In the genomic region with DNA sequence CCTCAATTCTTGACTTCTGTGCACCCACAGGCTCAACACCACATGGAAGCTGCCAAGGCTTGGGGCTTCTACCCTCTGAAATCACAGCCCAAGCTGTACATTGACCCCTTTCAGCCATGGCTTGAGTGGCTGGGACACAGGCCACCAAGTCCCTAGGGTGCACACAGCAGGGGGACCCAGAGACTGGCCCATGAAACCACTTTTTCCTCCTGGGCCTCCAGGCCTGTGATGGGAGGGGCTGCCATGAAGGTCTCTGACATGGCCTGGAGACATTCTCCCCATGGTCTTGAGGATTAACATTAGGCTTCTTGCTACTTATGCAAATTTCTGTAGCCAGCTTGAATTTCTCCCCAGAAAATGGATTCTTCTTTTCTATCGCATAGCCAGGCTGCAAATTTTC, we compare ENCODE assay signal across 10 cellular contexts. TPM values are rescaled to one million over a fixed set of nuclear protein-coding genes. Genes with fewer than 3 reads are reported as not detected.
"Had no signal": no experiment of that assay in that cellular context is flagged by ENCODE, and none has a peak within 500 bp of the region (broad histone marks: within the 10 kb centered on the region; RNA-seq: fewer than 3 reads in every experiment).

No MANE protein-coding gene starts in this region.

RNA-seq across cellular contexts. Expression of gene BMP7, which starts 26.7 kb away (rescaled TPM):
- total RNA-seq: activated naive CD4-positive, alpha-beta T cell treated with anti-CD3 and anti-CD28 coated beads for 36 hours; activated naive CD4-positive, alpha-beta T cell treated with anti-CD3 and anti-CD28 coated beads, Interleukin-2, amount 50 U/mL, for 72 hours; activated naive CD8-positive, alpha-beta T cell treated with anti-CD3 and anti-CD28 coated beads for 36 hours; activated naive CD8-positive, alpha-beta T cell treated with anti-CD3 and anti-CD28 coated beads, Interleukin-2, amount 10 ng/mL, durations not matched to agents 7 days and 5 days; activated T-helper 17 cell treated with anti-CD3 and anti-CD28 coated beads, Interleukin-2, amount 50 U/mL, for 72 hours; activated T-helper 2 cell treated with anti-CD3 and anti-CD28 coated beads, Interferon-gamma antibody, Interleukin-2, Interleukin-4, amounts not matched to agents 10 μg/mL and 5 μg/mL and 100 μg/mL, durations not matched to agents 14 hours and 24 hours and 36 hours; ascending aorta; bronchial epithelial cell; chondrocyte had no signal
- polyA plus RNA-seq: aorta had no signal
